ENCODE assay signal across 18 cellular contexts in genomic region chr19:4622695-4623421, GRCh38. TPM values are rescaled to one million over a fixed set of nuclear protein-coding genes. Genes with fewer than 3 reads are reported as not detected.
A peak's percentile ranks its signal among the peaks of the same experiment; 100 is the strongest.
DNase-seq lines count a peak whose midpoint lies in the region; ATAC-seq and TF ChIP-seq lines count a peak whose summit lies in the region.
"Had no signal": no experiment of that assay in that cellular context is flagged by ENCODE, and none has a peak within 500 bp of the region (broad histone marks: within the 10 kb centered on the region; RNA-seq: fewer than 3 reads in every experiment).

No MANE protein-coding gene starts in this region.

- H3K27ac ChIP-seq in HCT116 (ENCODE audit: low read depth, low read length), result peak overlapping the region; percentile 47; the same call in 1 of the 2 replicates
- no peak overlapping the region for H3K27ac ChIP-seq in brain microvascular endothelial cell
- H3K27ac ChIP-seq in neural progenitor cell, result no peak overlapping the region
- H3K27ac ChIP-seq: HL-60 had no signal

- no peak for TF ChIP-seq POLR2A in HCT116 (IDR thresholded peaks at IDR 0.05; ENCODE audit: borderline replicate concordance, extremely low read depth, insufficient read depth, insufficient read length)

- H3K9me3 ChIP-seq in HCT116 (ENCODE audit: control insufficient read depth in 1 of 2, insufficient read depth in 1 of 2, low read depth in 1 of 2, low read length in 2 of 2) (no peaks in the 10 kb centered on the region), neural progenitor cell (ENCODE audit: low read depth) (no peaks in the 10 kb centered on the region)

- no peak overlapping the region for H3K4me3 ChIP-seq in HCT116 (replicated peaks in 1 of 2; ENCODE audit: low read depth in 1 of 2, low read length in 2 of 2)
- H3K4me3 ChIP-seq in brain microvascular endothelial cell (ENCODE audit: low read depth, low read length), result no peak overlapping the region
- no peak overlapping the region for H3K4me3 ChIP-seq in neural progenitor cell

- peaks cover 25% of the 10 kb centered on the region for H3K4me1 Mint-ChIP-seq in neural progenitor cell
- H3K4me1 Mint-ChIP-seq: activated CD4-positive, alpha-beta memory T cell treated with anti-CD3 and anti-CD28 coated beads, Interleukin-2, amount 10 ng/mL, durations not matched to agents 7 days and 5 days; naive thymus-derived CD8-positive, alpha-beta T cell had no signal

- DNase-seq in NCI-H1417 (lab: John Stamatoyannopoulos, UW) (peak in 2 of 3 experiments; percentile 25 to 58), NCI-H1417 treated with DMSO at 0.1 percent for 48 hours (lab: John Stamatoyannopoulos, UW) (no peak), HCT116 (ENCODE audit: low read depth, low spot score) (no peak), brain microvascular endothelial cell (no peak), neural progenitor cell (ENCODE audit: low spot score) (no peak), NCI-H2107 (lab: John Stamatoyannopoulos, UW) (no peak), T-helper 2 cell (no peak)
- DNase-seq in activated CD4-positive, alpha-beta T cell treated with anti-CD3 and anti-CD28 coated beads for 48 hours, result no peak
- DNase-seq: activated CD4-positive, alpha-beta memory T cell treated with anti-CD3 and anti-CD28 coated beads, Interleukin-2, amount 10 ng/mL, durations not matched to agents 7 days and 5 days; GDM1; GOT3; KG1; naive thymus-derived CD8-positive, alpha-beta T cell; NCI-H1092 treated with DMSO at 0.1 percent for 48 hours; NCI-H345; stimulated activated naive CD4-positive, alpha-beta T cell treated with Interleukin-2 at 50 U/mL for 16 hours; trophoblast cell had no signal

- peak; percentile 81 for ATAC-seq in HCT116
- ATAC-seq: naive thymus-derived CD8-positive, alpha-beta T cell had no signal

- H3K36me3 ChIP-seq in HCT116 (ENCODE audit: control insufficient read depth in 1 of 2, insufficient read depth in 2 of 2, low read length in 2 of 2) (no peaks in the 10 kb centered on the region), brain microvascular endothelial cell (replicated peaks) (no peaks in the 10 kb centered on the region), neural progenitor cell (no peaks in the 10 kb centered on the region)

- TF ChIP-seq RAD21 in HCT116 (IDR thresholded peaks at IDR 0.05; ENCODE audit: low read depth), result no peak

- in situ Hi-C loops in brain microvascular endothelial cell (cut with HindIII; ENCODE audit: low pct_ligation_motif_present, low sequenced_read_pairs), result no loop called here

- H3K9me3 Mint-ChIP-seq in neural progenitor cell, result no peaks in the 10 kb centered on the region
- H3K9me3 Mint-ChIP-seq: activated CD4-positive, alpha-beta memory T cell treated with anti-CD3 and anti-CD28 coated beads, Interleukin-2, amount 10 ng/mL, durations not matched to agents 7 days and 5 days; naive thymus-derived CD8-positive, alpha-beta T cell had no signal

- H4K20me1 ChIP-seq in HCT116 (ENCODE audit: insufficient read depth) (no peaks in the 10 kb centered on the region), neural progenitor cell (ENCODE audit: low read depth) (no peaks in the 10 kb centered on the region)

- H3K4me1 ChIP-seq in HCT116 (ENCODE audit: control insufficient read depth in 1 of 2, insufficient read depth in 2 of 2, low read length in 2 of 2) (peaks cover 20 to 28% of the 10 kb centered on the region in 2 experiments), neural progenitor cell (peaks cover 5% of the 10 kb centered on the region)

- H3K9ac ChIP-seq in HCT116 (ENCODE audit: low read length) (no peak overlapping the region), neural progenitor cell (no peak overlapping the region)

- no TSS peak for BruUV-seq in HCT116 (replicated peaks; lab: Mats Ljungman, UMichigan)

- POLR2A ChIA-PET in HCT116 (lab: Charles Lee), result interaction anchor here (0.7 kb wide), 2 partner anchors 14 to 178 kb away, joined by 3 to 4 read pairs; no protein-coding TSS in a partner anchor

- no peak overlapping the region for H3K27ac Mint-ChIP-seq in neural progenitor cell
- H3K27ac Mint-ChIP-seq: activated CD4-positive, alpha-beta memory T cell treated with anti-CD3 and anti-CD28 coated beads, Interleukin-2, amount 10 ng/mL, durations not matched to agents 7 days and 5 days; naive thymus-derived CD8-positive, alpha-beta T cell had no signal

- H3K79me2 ChIP-seq in HCT116 (ENCODE audit: insufficient read depth, low read length), result no peaks in the 10 kb centered on the region
- no peaks in the 10 kb centered on the region for H3K79me2 ChIP-seq in neural progenitor cell (ENCODE audit: low read depth)

- H3K4me2 ChIP-seq in HCT116 (ENCODE audit: low read length) (peak overlapping the region; percentile 32), neural progenitor cell (no peak overlapping the region)

- no peaks in the 10 kb centered on the region for H3K36me3 Mint-ChIP-seq in neural progenitor cell
- H3K36me3 Mint-ChIP-seq: naive thymus-derived CD8-positive, alpha-beta T cell had no signal

- intact Hi-C loops in HCT116 (cut with micrococcal nuclease), result no loop called here

- H3K27me3 Mint-ChIP-seq in neural progenitor cell (ENCODE audit: insufficient read depth, low read depth), result peaks cover 4% of the 10 kb centered on the region

- CTCF ChIA-PET in HCT116 (lab: Charles Lee), result interaction anchor here (0.7 to 1.2 kb wide), 4 partner anchors 10 to 98 kb away, joined by 3 to 4 read pairs (median 3); no protein-coding TSS in a partner anchor

- H2AFZ ChIP-seq in HCT116 (ENCODE audit: low read depth, low read length, poor library complexity, severe bottlenecking) (no peak overlapping the region), neural progenitor cell (replicated peaks) (no peak overlapping the region)

- H3F3A ChIP-seq in neural progenitor cell (ENCODE audit: low read depth), result peaks cover 16% of the 10 kb centered on the region

- H3K27me3 ChIP-seq in HCT116 (ENCODE audit: insufficient read depth, low read length), result no peaks in the 10 kb centered on the region; the same call in 1 of the 2 replicates
- H3K27me3 ChIP-seq in brain microvascular endothelial cell (replicated peaks), result peaks cover 14% of the 10 kb centered on the region
- H3K27me3 ChIP-seq in neural progenitor cell, result no peaks in the 10 kb centered on the region

- no peak overlapping the region for H3K4me3 Mint-ChIP-seq in neural progenitor cell
- H3K4me3 Mint-ChIP-seq: activated CD4-positive, alpha-beta memory T cell treated with anti-CD3 and anti-CD28 coated beads, Interleukin-2, amount 10 ng/mL, durations not matched to agents 7 days and 5 days; naive thymus-derived CD8-positive, alpha-beta T cell had no signal

- TF ChIP-seq CTCF in HCT116 (IDR thresholded peaks at IDR 0.05 in 2 of 3, conservative IDR thresholded peaks at IDR 0.05 in 1 of 3; ENCODE audit: borderline replicate concordance in 1 of 3, insufficient read depth in 1 of 3, low read depth in 2 of 3, low read length in 2 of 3), result peak in 2 of 3 experiments; percentile 10 to 21; a peak in 2 of 6 replicates
- peak; percentile 36 for TF ChIP-seq CTCF in brain microvascular endothelial cell (IDR thresholded peaks at IDR 0.05; ENCODE audit: low read depth, low read length, missing control alignments)
- TF ChIP-seq CTCF in neural progenitor cell (IDR thresholded peaks at IDR 0.05), result peak; percentile 14

- RAD21 ChIA-PET in HCT116 (lab: Charles Lee; ENCODE audit: low non-redundant PET in 1 of 2, low total read pairs in 2 of 2, uncharacterized antibody in 2 of 2, unreplicated experiment in 2 of 2), result interaction anchor here in 1 of 2 experiments (0.7 kb wide), 1 partner anchor 783 kb away, joined by 3 read pairs; no protein-coding TSS in a partner anchor

- H3K9me2 ChIP-seq in HCT116 (ENCODE audit: insufficient read depth), result no peaks in the 10 kb centered on the region

TF ChIP-seq in HCT116, 20 proteins besides CTCF, POLR2A, EP300 and RAD21:
- TF ChIP-seq SP1 (IDR thresholded peaks at IDR 0.05; ENCODE audit: low read depth) (no peak), SRF (IDR thresholded peaks at IDR 0.05; ENCODE audit: low read depth) (no peak), ZFX (IDR thresholded peaks at IDR 0.05) (no peak), CEBPB (IDR thresholded peaks at IDR 0.05; ENCODE audit: low read depth) (no peak), EZH2phosphoT487 (IDR thresholded peaks at IDR 0.05; ENCODE audit: borderline replicate concordance) (no peak)

RNA-seq across cellular contexts. Expression of gene TNFAIP8L1, which starts 16.5 kb away (rescaled TPM):
- total RNA-seq in HCT116 (2021; ENCODE audit: unreplicated experiment) (22.2 TPM), neural progenitor cell (ENCODE audit: low replicate concordance) (8.2 and 15.2 TPM in 2 replicates)
- polyA plus RNA-seq in HCT116 (2012), result 19.5 and 24.0 TPM in 2 replicates

RNA-seq across cellular contexts. Expression of gene MYDGF, which starts 47.3 kb away (rescaled TPM):
- total RNA-seq in HCT116 (2021; ENCODE audit: unreplicated experiment), result 110 TPM
- 225 and 280 TPM in 2 replicates for polyA plus RNA-seq in HCT116 (2012)
- 23.4 and 39.5 TPM in 2 replicates for total RNA-seq in neural progenitor cell (ENCODE audit: low replicate concordance)

Comparison
In these comparisons a context has a peak if more than half of its experiments do, and no peak if none do; other contexts are left out.
1. DNase-seq: peak in NCI-H1417 (2 of 3); none in NCI-H1417 treated with DMSO at 0.1 percent for 48 hours (single experiment), HCT116 (single experiment), brain microvascular endothelial cell (single experiment), neural progenitor cell (single experiment), NCI-H2107 (single experiment), activated CD4-positive, alpha-beta T cell treated with anti-CD3 and anti-CD28 coated beads for 48 hours (single experiment) and T-helper 2 cell (0 of 5).
2. Peak in every context shown above with its lines, with median percentiles within 50 percentile points of each other: CTCF ChIP-seq.